In the genomic region with DNA sequence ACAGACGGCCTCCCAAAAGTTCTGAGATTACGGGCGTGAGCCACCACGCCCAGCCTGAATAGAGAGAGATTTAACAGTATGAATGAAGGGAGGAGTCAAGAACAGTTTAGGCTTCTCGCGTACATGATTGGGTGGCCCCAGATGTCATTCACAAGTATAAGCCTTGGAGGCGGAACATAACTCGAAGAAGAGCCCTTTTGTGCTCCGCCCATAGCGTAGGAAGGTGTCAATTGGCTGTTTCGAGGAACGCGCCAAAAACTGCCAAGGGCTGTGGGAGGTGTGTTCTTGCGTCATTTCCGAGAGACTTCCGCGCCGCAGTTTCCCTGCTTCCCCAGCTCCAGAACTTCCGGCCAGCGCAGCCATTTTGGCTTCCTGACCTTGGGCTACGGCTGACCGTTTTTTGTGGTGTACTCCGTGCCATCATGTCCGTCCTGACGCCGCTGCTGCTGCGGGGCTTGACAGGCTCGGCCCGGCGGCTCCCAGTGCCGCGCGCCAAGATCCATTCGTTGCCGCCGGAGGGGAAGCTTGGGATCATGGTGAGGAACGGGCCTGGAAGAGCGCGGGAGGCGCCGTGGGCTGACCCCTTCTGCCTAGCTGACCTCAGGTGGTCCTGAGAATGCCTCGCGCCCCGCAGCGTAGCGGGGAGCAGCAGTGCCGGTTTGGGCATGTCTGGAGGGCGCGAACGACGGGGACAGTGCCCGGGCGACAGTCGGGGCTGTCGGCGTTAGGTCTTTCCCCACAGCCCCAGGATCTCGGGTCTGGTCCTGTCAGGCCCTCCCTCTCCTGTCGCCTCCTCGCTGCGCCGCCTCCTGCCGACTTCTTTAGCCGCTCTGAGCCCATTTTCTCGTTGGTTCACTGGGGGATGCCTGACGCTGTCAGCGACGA, we compare ENCODE assay signal across 8 cellular contexts. TPM values are rescaled to one million over a fixed set of nuclear protein-coding genes. Genes with fewer than 3 reads are reported as not detected.
A peak's percentile ranks its signal among the peaks of the same experiment; 100 is the strongest.
DNase-seq lines count a peak whose midpoint lies in the region; ATAC-seq and TF ChIP-seq lines count a peak whose summit lies in the region.

A gene with protein sequence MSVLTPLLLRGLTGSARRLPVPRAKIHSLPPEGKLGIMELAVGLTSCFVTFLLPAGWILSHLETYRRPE (plus strand): TSS at position 362 of the 885 bp plus-strand sequence. CDS start 61 bp downstream, at position 423.

- H3K4me3 ChIP-seq in lung: peak within 1 kb of the TSS; percentile 93

- CTCF ChIA-PET in activated CD8-positive, alpha-beta memory T cell treated with anti-CD3 and anti-CD28 coated beads for 36 hours (lab: Charles Lee): interaction anchor here (0.6 to 1.0 kb wide), 4 partner anchors 11 to 89 kb away, joined by 3 to 4 read pairs (median 4); a partner anchor contains a TSS

- peaks cover 0 to 8% of the 10 kb centered on the region in 2 donors for H3K4me1 ChIP-seq in lung (ENCODE audit: control insufficient read depth in 2 of 2, insufficient read depth in 2 of 2, low read length in 2 of 2)

- peak within 1 kb of the TSS; percentile 95 to 100 for H3K27ac ChIP-seq in lung (ENCODE audit: low read depth in 1 of 2, low read length in 1 of 2)

- H3K9me3 ChIP-seq in lung (ENCODE audit: control insufficient read depth in 2 of 2, insufficient read depth in 1 of 2, low read length in 1 of 2): no peaks in the 10 kb centered on the region

- H3K27me3 ChIP-seq in lung (ENCODE audit: control insufficient read depth, insufficient read depth): no peaks in the 10 kb centered on the region

- no peaks in the 10 kb centered on the region for H3K36me3 ChIP-seq in lung (ENCODE audit: control insufficient read depth in 2 of 2, insufficient read depth in 2 of 2, low read length in 2 of 2)

- DNase-seq in COLO668 (lab: John Stamatoyannopoulos, UW; ENCODE audit: unreplicated experiment) (peak; percentile 98), GM20000 (ENCODE audit: low spot score) (peak; percentile 97), HT-29 (ENCODE audit: low spot score) (peak; percentile 100), NOMO-1 (lab: John Stamatoyannopoulos, UW; ENCODE audit: unreplicated experiment in 2 of 2) (peak; percentile 99 to 100), lung (ENCODE audit: low spot score) (peak; percentile 99)
- DNase-seq in effector CD8-positive, alpha-beta T cell (lab: John Stamatoyannopoulos, UW): peak; percentile 93
- DNase-seq in stimulated activated CD4-positive, alpha-beta T cell treated with anti-CD3 and anti-CD28 coated beads, TNF-alpha, amount 100 ng/mL, for 4 hours (ENCODE audit: low read depth in 3 of 3): peak; percentile 70 to 92 (median 88)

- TF ChIP-seq CTCF in GM20000 (IDR thresholded peaks at IDR 0.05; ENCODE audit: extremely low read depth, missing control alignments): no peak
- no peak for TF ChIP-seq CTCF in lung (IDR thresholded peaks at IDR 0.05; ENCODE audit: control extremely low read depth, extremely low read depth)

- peak; percentile 98 for ATAC-seq in lung (ENCODE audit: insufficient read depth, low FRiP score)

- POLR2A ChIA-PET in activated CD8-positive, alpha-beta memory T cell treated with anti-CD3 and anti-CD28 coated beads for 36 hours (lab: Charles Lee): no interaction called here

- 0% methylated on average over 67 of the region's 67 CpGs for WGBS in lung, 2 donors

RNA-seq across cellular contexts. Expression of the gene that starts here (rescaled TPM):
- 1,404 and 1,625 TPM in 2 replicates for total RNA-seq in HT-29 (2014; rRNA removed; shearing (Covaris generic))
- 100 to 1,000 TPM; 393 to 446 TPM for total RNA-seq in activated CD8-positive, alpha-beta memory T cell treated with anti-CD3 and anti-CD28 coated beads for 36 hours
- 100 to 1,000 TPM; 149 to 362 TPM for total RNA-seq in lung
- polyA plus RNA-seq in lung: 100 to 1,000 TPM; 666 to 779 TPM

Comparison
In these comparisons a context has a peak if more than half of its experiments do, and no peak if none do; other contexts are left out.
1. Peak in every context shown above with its lines: DNase-seq, ATAC-seq, H3K4me3 ChIP-seq and H3K27ac ChIP-seq.